27 cellular contexts compared by ENCODE assay signal in the genomic region with DNA sequence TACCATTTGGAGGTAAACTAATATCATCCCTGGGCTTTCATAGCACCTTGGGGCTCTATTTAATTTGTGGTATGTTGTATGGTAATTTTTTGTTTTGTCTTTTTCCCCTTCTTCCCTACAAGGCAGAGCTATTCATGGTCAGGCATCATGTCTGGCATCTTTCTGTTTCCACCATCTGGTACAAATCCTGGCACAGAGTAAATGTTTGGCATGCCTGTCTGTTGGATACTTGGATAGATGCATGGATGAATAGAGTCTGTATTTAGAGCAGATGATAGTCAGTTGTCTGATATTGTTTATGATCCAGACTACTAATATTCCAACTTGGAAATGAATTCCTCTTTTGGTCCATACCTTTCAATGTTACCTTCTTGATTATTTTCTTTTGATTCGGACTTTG.
"Had no signal": no experiment of that assay in that cellular context is flagged by ENCODE, and none has a peak within 500 bp of the region (broad histone marks: within the 10 kb centered on the region; RNA-seq: fewer than 3 reads in every experiment).

No MANE protein-coding gene starts in this region.

- H3K36me3 ChIP-seq: ascending aorta had no signal

- H3K9me3 ChIP-seq: ascending aorta, body of pancreas had no signal

- H3K4me1 ChIP-seq: body of pancreas had no signal

- DNase-seq: activated B cell treated with CpG ODN at 0.5 μM for 24 hours; activated CD4-positive, alpha-beta T cell treated with anti-CD3 and anti-CD28 coated beads for 1 hour; activated CD4-positive, alpha-beta T cell treated with anti-CD3 and anti-CD28 coated beads, Interleukin-2, amount 10 ng/mL, durations not matched to agents 24 days and 14 days; activated CD4-positive, alpha-beta T cell treated with anti-CD3 and anti-CD28 coated beads, Interleukin-2, amount 50 U/mL, for 48 hours; activated CD8-positive, alpha-beta memory T cell treated with anti-CD3 and anti-CD28 coated beads, Interleukin-2, amount 10 ng/mL, durations not matched to agents 7 days and 5 days; activated effector memory CD4-positive, alpha-beta T cell treated with anti-CD3 and anti-CD28 coated beads, Interleukin-2, amount 50 U/mL, for 16 hours; activated naive CD4-positive, alpha-beta T cell treated with Interleukin-2 at 50 U/mL for 16 hours; activated naive CD8-positive, alpha-beta T cell treated with anti-CD3 and anti-CD28 coated beads, Interleukin-2, amount 50 U/mL, for 24 hours; activated T-cell treated with anti-CD3 and anti-CD28 coated beads, Interleukin-2, amount 50 U/mL, for 4 hours; amniotic stem cell; body of pancreas; central memory CD4-positive, alpha-beta T cell; Karpas-422; MM.1S; NCI-H1105; NCI-H1436; NCI-H187 treated with DMSO at 0.1 percent for 48 hours; NCI-H2081 treated with DMSO at 0.1 percent for 48 hours; NCI-H226; NCI-H524; NCI-H748 treated with DMSO at 0.1 percent for 48 hours; SIG-M5; T-cell; T-helper 2 cell; T1000 had no signal

- H3K27me3 ChIP-seq: ascending aorta, body of pancreas had no signal

- H3K4me3 ChIP-seq: ascending aorta, body of pancreas, SK-N-MC had no signal

- H3K27ac ChIP-seq: body of pancreas, SK-N-MC had no signal
